ENCODE assay signal across 1 cellular context in the genomic region with DNA sequence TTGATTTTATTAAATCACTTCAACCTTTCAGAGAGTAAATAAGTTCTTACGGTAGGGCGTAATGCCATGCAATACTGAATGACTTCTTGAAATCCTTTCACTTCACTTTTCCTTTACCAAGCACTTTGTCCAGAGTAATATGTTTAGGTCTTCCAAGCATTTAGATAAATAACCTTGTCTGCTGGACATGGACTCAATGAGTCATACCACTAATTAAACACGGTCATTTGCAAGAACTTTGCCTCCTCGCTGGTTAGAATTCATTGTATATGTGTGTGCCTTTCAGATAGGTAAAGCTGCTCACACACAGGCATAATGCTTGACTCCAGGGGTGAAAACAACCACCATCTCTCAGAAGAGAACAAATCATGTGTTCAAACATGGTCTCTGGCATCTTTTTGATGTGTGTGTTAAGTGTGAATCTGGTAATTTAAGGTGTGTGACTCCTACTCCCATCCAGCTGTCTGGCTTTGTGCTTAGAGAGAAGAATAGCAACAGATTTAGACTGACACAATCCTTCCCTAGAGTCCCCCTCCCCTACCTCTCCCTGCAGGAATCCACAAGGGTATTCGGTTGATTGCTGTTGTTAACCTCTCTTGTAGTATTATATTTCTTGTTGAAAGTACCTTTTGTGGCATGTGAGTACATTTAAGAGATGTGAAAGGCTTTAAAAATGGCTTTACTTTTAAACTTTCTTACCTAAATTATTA.
TF ChIP-seq lines count a peak whose summit lies in the region.

No MANE protein-coding gene starts in this region.

TF ChIP-seq in H1, 55 proteins besides CTCF, POLR2A, EP300 and RAD21:
- TF ChIP-seq RFX5 (IDR thresholded peaks at IDR 0.05; ENCODE audit: borderline replicate concordance, low read depth, low read length) (no peak), EGR1 (IDR thresholded peaks at IDR 0.05; ENCODE audit: borderline replicate concordance, low read depth, low read length) (no peak), BCL11A (IDR thresholded peaks at IDR 0.05; ENCODE audit: low read depth in 2 of 2, low read length in 2 of 2) (no peak), CHD2 (IDR thresholded peaks at IDR 0.05; ENCODE audit: low read length) (no peak), KDM4A (IDR thresholded peaks at IDR 0.05; ENCODE audit: low read depth, low read length, severe bottlenecking) (no peak)
